9 cellular contexts compared by ENCODE assay signal in the genomic region with DNA sequence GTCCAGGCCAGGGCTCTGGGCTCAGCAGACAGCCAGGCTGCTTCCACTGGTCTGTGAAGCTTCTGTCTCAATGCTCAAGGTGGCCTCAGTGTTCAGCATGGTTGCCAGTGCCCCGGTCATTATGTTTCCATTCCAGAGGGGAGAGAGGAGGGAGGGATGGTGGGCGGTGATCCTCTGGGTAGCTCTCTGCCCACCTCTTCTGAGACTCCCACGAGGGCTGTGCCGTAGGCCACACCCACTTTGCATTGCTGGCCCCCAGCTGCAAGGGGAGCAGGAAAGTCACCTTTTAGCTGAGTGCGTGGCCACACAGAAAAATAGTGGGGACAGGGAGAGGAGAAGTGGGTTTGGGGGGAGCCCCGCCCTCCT. TPM values are rescaled to one million over a fixed set of nuclear protein-coding genes. Genes with fewer than 3 reads are reported as not detected.
DNase-seq lines count a peak whose midpoint lies in the region; ATAC-seq lines count a peak whose summit lies in the region.
"Had no signal": no experiment of that assay in that cellular context is flagged by ENCODE, and none has a peak within 500 bp of the region (broad histone marks: within the 10 kb centered on the region; RNA-seq: fewer than 3 reads in every experiment).

No MANE protein-coding gene starts in this region.

- peak overlapping the region; percentile 85 for H3K27ac ChIP-seq in adipose tissue (ENCODE audit: low read depth, low read length)
- peak overlapping the region; percentile 90 for H3K27ac ChIP-seq in substantia nigra (ENCODE audit: low read depth, low read length, poor library complexity, severe bottlenecking)

- ATAC-seq in HG03139 (IDR thresholded peaks at IDR 0.05; ENCODE audit: unreplicated experiment): peak; percentile 23

- 18 to 62% (median 18%) methylated on average over 6 of the region's 6 CpGs for WGBS in adipose tissue, 3 donors

- peak; percentile 12 for DNase-seq in NOMO-1 treated with DMSO at 0.1 percent for 48 hours (lab: John Stamatoyannopoulos, UW; ENCODE audit: unreplicated experiment)
- no peak for DNase-seq in NOMO-1 (lab: John Stamatoyannopoulos, UW; ENCODE audit: unreplicated experiment in 2 of 2)
- DNase-seq in iris pigment epithelial cell (ENCODE audit: low read depth): peak; percentile 34
- DNase-seq in substantia nigra (lab: John Stamatoyannopoulos, UW): no peak
- no peak for DNase-seq in COLO829 (ENCODE audit: low spot score)
- DNase-seq in NCI-H2171 treated with DMSO at 0.1 percent for 48 hours (lab: John Stamatoyannopoulos, UW): no peak
- DNase-seq: DND-41 had no signal

RNA-seq across cellular contexts. Expression of gene FOXK1, which starts 42.5 kb away (rescaled TPM):
- polyA plus RNA-seq in adipose tissue: 1 to 10 TPM; 4.7 to 9.1 (median 7.8) TPM

RNA-seq across cellular contexts. Expression of gene AP5Z1, which starts 50.8 kb away (rescaled TPM):
- 10 to 100 TPM; 19.6 to 41.5 (median 35.0) TPM for polyA plus RNA-seq in adipose tissue

Comparison
In these comparisons a context has a peak if more than half of its experiments do, and no peak if none do; other contexts are left out.
1. DNase-seq: peak in NOMO-1 treated with DMSO at 0.1 percent for 48 hours (single experiment) and iris pigment epithelial cell (single experiment); none in NOMO-1 (0 of 2), substantia nigra (0 of 49), COLO829 (single experiment) and NCI-H2171 treated with DMSO at 0.1 percent for 48 hours (single experiment).